ENCODE assay signal across 10 cellular contexts in genomic region chr14:99685061-99685995, GRCh38. TPM values are rescaled to one million over a fixed set of nuclear protein-coding genes. Genes with fewer than 3 reads are reported as not detected.
DNase-seq lines count a peak whose midpoint lies in the region; ATAC-seq lines count a peak whose summit lies in the region.
"Had no signal": no experiment of that assay in that cellular context is flagged by ENCODE, and none has a peak within 500 bp of the region (broad histone marks: within the 10 kb centered on the region; RNA-seq: fewer than 3 reads in every experiment).

No MANE protein-coding gene starts in this region.

- ATAC-seq in Right ventricle myocardium inferior (no peak), HG03097 (IDR thresholded peaks at IDR 0.05; ENCODE audit: low FRiP score, unreplicated experiment) (no peak), HG02870 (IDR thresholded peaks at IDR 0.05; ENCODE audit: unreplicated experiment) (no peak)

- H3K27me3 Mint-ChIP-seq in activated CD4-positive, alpha-beta memory T cell treated with anti-CD3 and anti-CD28 coated beads, Interleukin-2, amount 10 ng/mL, durations not matched to agents 7 days and 5 days = peaks cover 43% of the 10 kb centered on the region

- H3K36me3 Mint-ChIP-seq in activated CD4-positive, alpha-beta memory T cell treated with anti-CD3 and anti-CD28 coated beads, Interleukin-2, amount 10 ng/mL, durations not matched to agents 7 days and 5 days (ENCODE audit: low read depth) = no peaks in the 10 kb centered on the region

- peak overlapping the region; percentile 41 for H3K4me3 Mint-ChIP-seq in activated CD4-positive, alpha-beta memory T cell treated with anti-CD3 and anti-CD28 coated beads, Interleukin-2, amount 10 ng/mL, durations not matched to agents 7 days and 5 days

- H3K4me1 Mint-ChIP-seq in activated CD4-positive, alpha-beta memory T cell treated with anti-CD3 and anti-CD28 coated beads, Interleukin-2, amount 10 ng/mL, durations not matched to agents 7 days and 5 days = peaks cover 17% of the 10 kb centered on the region

- no peaks in the 10 kb centered on the region for H3K9me3 Mint-ChIP-seq in activated CD4-positive, alpha-beta memory T cell treated with anti-CD3 and anti-CD28 coated beads, Interleukin-2, amount 10 ng/mL, durations not matched to agents 7 days and 5 days

- POLR2A ChIA-PET in activated CD4-positive, alpha-beta memory T cell treated with anti-CD3 and anti-CD28 coated beads, Interleukin-2, amount 10 ng/mL, durations not matched to agents 7 days and 5 days (lab: Charles Lee) = interaction anchor here (1.2 kb wide), 1 partner anchor 80 kb away, joined by 6 read pairs; no protein-coding TSS in a partner anchor

- DNase-seq in cardiac septum (ENCODE audit: low spot score) (peak; percentile 60), Right ventricle myocardium inferior (ENCODE audit: missing footprints) (no peak), mesenteric fat pad (ENCODE audit: low spot score) (peak; percentile 39), NCI-H69 (lab: John Stamatoyannopoulos, UW) (no peak)
- no peak for DNase-seq in activated CD4-positive, alpha-beta memory T cell treated with anti-CD3 and anti-CD28 coated beads, Interleukin-2, amount 10 ng/mL, durations not matched to agents 7 days and 5 days
- no peak for DNase-seq in NK-92 treated with Interleukin-12 subunit alpha and Interleukin-12 subunit beta, amount 100 ng/mL, for 24 hours (lab: John Stamatoyannopoulos, UW)
- DNase-seq: left ventricle myocardium inferior, NCI-H446 had no signal

- CTCF ChIA-PET in activated CD4-positive, alpha-beta memory T cell treated with anti-CD3 and anti-CD28 coated beads, Interleukin-2, amount 10 ng/mL, durations not matched to agents 7 days and 5 days (lab: Charles Lee) = no interaction called here

- no peak overlapping the region for H3K27ac Mint-ChIP-seq in activated CD4-positive, alpha-beta memory T cell treated with anti-CD3 and anti-CD28 coated beads, Interleukin-2, amount 10 ng/mL, durations not matched to agents 7 days and 5 days

- intact Hi-C loops in cardiac septum (cut with DNase I) (no loop called here), Right ventricle myocardium inferior (cut with DNase I) (no loop called here)

RNA-seq across cellular contexts. Expression of gene CYP46A1, which starts 1.2 kb away (rescaled TPM):
- total RNA-seq in cardiac septum = 5.5 TPM
- 2.2 TPM for total RNA-seq in Right ventricle myocardium inferior
- total RNA-seq in activated CD4-positive, alpha-beta memory T cell treated with anti-CD3 and anti-CD28 coated beads, Interleukin-2, amount 10 ng/mL, durations not matched to agents 7 days and 5 days = under 1 TPM; 0.13 to 0.23 TPM
- 3.1 TPM for total RNA-seq in mesenteric fat pad

RNA-seq across cellular contexts. Expression of gene HHIPL1, which starts 40.4 kb away (rescaled TPM):
- total RNA-seq in cardiac septum (1.9 TPM), Right ventricle myocardium inferior (1.5 TPM), mesenteric fat pad (3.8 TPM)
- under 1 TPM; 0.08 to 0.10 TPM for total RNA-seq in activated CD4-positive, alpha-beta memory T cell treated with anti-CD3 and anti-CD28 coated beads, Interleukin-2, amount 10 ng/mL, durations not matched to agents 7 days and 5 days

Comparison
In these comparisons a context has a peak if more than half of its experiments do, and no peak if none do; other contexts are left out.
1. DNase-seq: peak in cardiac septum (single experiment) and mesenteric fat pad (single experiment); none in Right ventricle myocardium inferior (single experiment), activated CD4-positive, alpha-beta memory T cell treated with anti-CD3 and anti-CD28 coated beads, Interleukin-2, amount 10 ng/mL, durations not matched to agents 7 days and 5 days (single experiment), NK-92 treated with Interleukin-12 subunit alpha and Interleukin-12 subunit beta, amount 100 ng/mL, for 24 hours (single experiment) and NCI-H69 (single experiment).